In genomic region chr11:34339149-34340064, GRCh38 we compare ENCODE assay signal across 12 cellular contexts. TPM values are rescaled to one million over a fixed set of nuclear protein-coding genes. Genes with fewer than 3 reads are reported as not detected.
DNase-seq lines count a peak whose midpoint lies in the region; ATAC-seq and TF ChIP-seq lines count a peak whose summit lies in the region.
"Had no signal": no experiment of that assay in that cellular context is flagged by ENCODE, and none has a peak within 500 bp of the region (broad histone marks: within the 10 kb centered on the region; RNA-seq: fewer than 3 reads in every experiment).

No MANE protein-coding gene starts in this region.

- H3K36me3 Mint-ChIP-seq in activated CD8-positive, alpha-beta T cell treated with anti-CD3 and anti-CD28 coated beads for 36 hours (ENCODE audit: low read depth): no peaks in the 10 kb centered on the region

- no peak for TF ChIP-seq POLR2A in Peyer's patch (IDR thresholded peaks at IDR 0.05)

- ATAC-seq in GM19397 (IDR thresholded peaks at IDR 0.05; ENCODE audit: unreplicated experiment): peak; percentile 92
- peak; percentile 67 for ATAC-seq in HG03469 (IDR thresholded peaks at IDR 0.05; ENCODE audit: unreplicated experiment)
- peak; percentile 34 for ATAC-seq in activated CD8-positive, alpha-beta T cell treated with anti-CD3 and anti-CD28 coated beads for 36 hours

- CTCF ChIA-PET in activated CD8-positive, alpha-beta T cell treated with anti-CD3 and anti-CD28 coated beads for 36 hours (lab: Charles Lee): interaction anchor here (1.4 kb wide), 1 partner anchor 17 kb away, joined by 4 read pairs; no protein-coding TSS in a partner anchor

- peaks cover 0 to 5% (median 0%) of the 10 kb centered on the region in 4 donors for H3K4me1 ChIP-seq in Peyer's patch
- H3K4me1 ChIP-seq: BLaER1 had no signal

- H3K4me3 ChIP-seq in AG10803 (ENCODE audit: low read length): no peak overlapping the region
- no peak overlapping the region for H3K4me3 ChIP-seq in Peyer's patch
- H3K4me3 ChIP-seq: BLaER1 had no signal

- no peak for TF ChIP-seq CTCF in AG10803 (conservative IDR thresholded peaks at IDR 0.05; ENCODE audit: low read length)
- TF ChIP-seq CTCF in activated CD8-positive, alpha-beta T cell treated with anti-CD3 and anti-CD28 coated beads for 36 hours (IDR thresholded peaks at IDR 0.05): no peak
- TF ChIP-seq CTCF in Peyer's patch (IDR thresholded peaks at IDR 0.05): no peak

- no peak overlapping the region for H3K27ac ChIP-seq in Peyer's patch
- H3K27ac ChIP-seq: BLaER1 had no signal

- no peak overlapping the region for H3K27ac Mint-ChIP-seq in activated CD8-positive, alpha-beta T cell treated with anti-CD3 and anti-CD28 coated beads for 36 hours

- H3K9me3 ChIP-seq in Peyer's patch: no peaks in the 10 kb centered on the region
- H3K9me3 ChIP-seq: BLaER1 had no signal

- H3K27me3 ChIP-seq in Peyer's patch: no peaks in the 10 kb centered on the region
- H3K27me3 ChIP-seq: BLaER1 had no signal

- no peaks in the 10 kb centered on the region for H3K36me3 ChIP-seq in Peyer's patch
- H3K36me3 ChIP-seq: BLaER1 had no signal

- POLR2A ChIA-PET in activated CD8-positive, alpha-beta T cell treated with anti-CD3 and anti-CD28 coated beads for 36 hours (lab: Charles Lee): no interaction called here

- no peaks in the 10 kb centered on the region for H3K27me3 Mint-ChIP-seq in activated CD8-positive, alpha-beta T cell treated with anti-CD3 and anti-CD28 coated beads for 36 hours

- intact Hi-C loops in activated CD8-positive, alpha-beta T cell treated with anti-CD3 and anti-CD28 coated beads for 36 hours (cut with micrococcal nuclease): no loop called here

- peaks cover 12% of the 10 kb centered on the region for H3K4me1 Mint-ChIP-seq in activated CD8-positive, alpha-beta T cell treated with anti-CD3 and anti-CD28 coated beads for 36 hours (ENCODE audit: low read depth)

- H3K4me3 Mint-ChIP-seq in activated CD8-positive, alpha-beta T cell treated with anti-CD3 and anti-CD28 coated beads for 36 hours: no peak overlapping the region
- H3K4me3 Mint-ChIP-seq: activated T-cell treated with anti-CD3 and anti-CD28 coated beads, Interleukin-2, amount 50 U/mL, for 72 hours; neural crest cell had no signal

- H3K9me3 Mint-ChIP-seq in activated CD8-positive, alpha-beta T cell treated with anti-CD3 and anti-CD28 coated beads for 36 hours: no peaks in the 10 kb centered on the region
- H3K9me3 Mint-ChIP-seq: activated T-cell treated with anti-CD3 and anti-CD28 coated beads, Interleukin-2, amount 50 U/mL, for 72 hours; neural crest cell had no signal

- DNase-seq in AG10803 (ENCODE audit: low read depth) (peak; percentile 37), Peyer's patch (no peak), NCI-H1048 (lab: John Stamatoyannopoulos, UW) (no peak), RPMI8226 (no peak), mesenteric fat pad (ENCODE audit: low spot score) (no peak)
- DNase-seq in activated CD8-positive, alpha-beta T cell treated with anti-CD3 and anti-CD28 coated beads for 36 hours: peak; percentile 13
- DNase-seq: activated T-cell treated with anti-CD3 and anti-CD28 coated beads, Interleukin-2, amount 50 U/mL, for 72 hours; NCI-H2227 treated with DMSO at 0.1 percent for 48 hours had no signal

RNA-seq across cellular contexts. Expression of gene ABTB2, which starts 18.4 kb away (rescaled TPM):
- 1 to 10 TPM; 2.4 to 2.5 TPM for total RNA-seq in activated CD8-positive, alpha-beta T cell treated with anti-CD3 and anti-CD28 coated beads for 36 hours
- total RNA-seq in Peyer's patch (10 to 100 TPM in 3 of 4 donors, 1 to 10 TPM in 1; 5.0 to 44.1 (median 33.0) TPM), mesenteric fat pad (6.1 TPM)

Comparison
In these comparisons a context has a peak if more than half of its experiments do, and no peak if none do; other contexts are left out.
1. DNase-seq: peak in AG10803 (single experiment) and activated CD8-positive, alpha-beta T cell treated with anti-CD3 and anti-CD28 coated beads for 36 hours (single experiment); none in Peyer's patch (0 of 3), NCI-H1048 (single experiment), RPMI8226 (single experiment) and mesenteric fat pad (single experiment).
2. ATAC-seq: peak in every context shown above with its lines; median percentile 92 in GM19397; 67 in HG03469; 34 in activated CD8-positive, alpha-beta T cell treated with anti-CD3 and anti-CD28 coated beads for 36 hours.